18 cellular contexts compared by ENCODE assay signal in genomic region chr2:10655074-10655840, GRCh38. TPM values are rescaled to one million over a fixed set of nuclear protein-coding genes. Genes with fewer than 3 reads are reported as not detected.
A peak's percentile ranks its signal among the peaks of the same experiment; 100 is the strongest.
DNase-seq lines count a peak whose midpoint lies in the region; ATAC-seq and TF ChIP-seq lines count a peak whose summit lies in the region.
"Had no signal": no experiment of that assay in that cellular context is flagged by ENCODE, and none has a peak within 500 bp of the region (broad histone marks: within the 10 kb centered on the region; RNA-seq: fewer than 3 reads in every experiment).

No MANE protein-coding gene starts in this region.

- H3K27me3 ChIP-seq in HCT116 (ENCODE audit: insufficient read depth, low read length) (no peaks in the 10 kb centered on the region), mesenchymal stem cell (ENCODE audit: control insufficient read depth in 1 of 2, insufficient read depth in 1 of 2, low read length in 2 of 2) (no peaks in the 10 kb centered on the region)
- H3K27me3 ChIP-seq: adrenal gland, foreskin keratinocyte, upper lobe of right lung had no signal

- TF ChIP-seq RAD21 in HCT116 (IDR thresholded peaks at IDR 0.05; ENCODE audit: low read depth): no peak

- peak overlapping the region; percentile 83 for H2AK5ac ChIP-seq in mesenchymal stem cell (ENCODE audit: low read length, severe bottlenecking)

- H3K4me3 ChIP-seq in HCT116 (replicated peaks in 1 of 2; ENCODE audit: low read depth in 1 of 2, low read length in 2 of 2) (no peak overlapping the region), mesenchymal stem cell (ENCODE audit: insufficient read depth in 1 of 2, low read depth in 1 of 2, low read length in 2 of 2) (no peak overlapping the region)
- H3K4me3 ChIP-seq: adrenal gland, skin epidermis, upper lobe of right lung had no signal

- POLR2A ChIA-PET in activated CD4-positive, alpha-beta T cell treated with anti-CD3 and anti-CD28 coated beads for 36 hours (lab: Charles Lee): interaction anchor here (0.6 kb wide), 1 partner anchor 211 kb away, joined by 3 read pairs; no protein-coding TSS in a partner anchor
- POLR2A ChIA-PET in HCT116 (lab: Charles Lee): interaction anchor here (1.7 kb wide), 1 partner anchor 207 kb away, joined by 9 read pairs; the partner anchor contains the start of gene ODC1

- H3K27ac Mint-ChIP-seq in activated CD4-positive, alpha-beta T cell treated with anti-CD3 and anti-CD28 coated beads for 36 hours: peak overlapping the region; percentile 89
- peak overlapping the region; percentile 93 for H3K27ac Mint-ChIP-seq in activated naive CD8-positive, alpha-beta T cell
- H3K27ac Mint-ChIP-seq in CD14-positive monocyte: no peak overlapping the region
- H3K27ac Mint-ChIP-seq: stimulated activated naive B cell treated with anti-CD40 and anti-IgM and Interleukin-4, amounts not matched to agents 10 μg/mL and 1 μg/mL and 100 μg/mL, for 72 hours had no signal

- H3K36me3 Mint-ChIP-seq in activated CD4-positive, alpha-beta T cell treated with anti-CD3 and anti-CD28 coated beads for 36 hours (ENCODE audit: low read depth): peaks cover 62% of the 10 kb centered on the region
- H3K36me3 Mint-ChIP-seq in activated naive CD8-positive, alpha-beta T cell: peaks cover 18% of the 10 kb centered on the region
- peaks cover 87 to 91% of the 10 kb centered on the region in 2 donors for H3K36me3 Mint-ChIP-seq in CD14-positive monocyte

- H2BK5ac ChIP-seq in mesenchymal stem cell (ENCODE audit: low read depth, low read length, poor library complexity, severe bottlenecking): no peak overlapping the region

- no TSS peak for BruUV-seq in HCT116 (replicated peaks; lab: Mats Ljungman, UMichigan)

- CTCF ChIA-PET in activated CD4-positive, alpha-beta T cell treated with anti-CD3 and anti-CD28 coated beads for 36 hours (lab: Charles Lee): interaction anchor here (1.2 kb wide), 1 partner anchor 8 kb away, joined by 4 read pairs; no protein-coding TSS in a partner anchor
- CTCF ChIA-PET in HCT116 (lab: Charles Lee): interaction anchor here (1.0 kb wide), 1 partner anchor 205 kb away, joined by 3 read pairs; no protein-coding TSS in a partner anchor

- peaks cover 24% of the 10 kb centered on the region for H3K79me2 ChIP-seq in HCT116 (ENCODE audit: insufficient read depth, low read length)

- no peaks in the 10 kb centered on the region for H3K9me2 ChIP-seq in HCT116 (ENCODE audit: insufficient read depth)

- H3K4me2 ChIP-seq in HCT116 (ENCODE audit: low read length): peak overlapping the region; percentile 72
- no peak overlapping the region for H3K4me2 ChIP-seq in mesenchymal stem cell (ENCODE audit: low read length, poor library complexity, severe bottlenecking)

- no peak overlapping the region for H3K23ac ChIP-seq in mesenchymal stem cell (ENCODE audit: low read length in 2 of 2)

- H2BK120ac ChIP-seq in mesenchymal stem cell (ENCODE audit: low read depth, low read length): no peak overlapping the region

- peak; percentile 24 for ATAC-seq in activated CD4-positive, alpha-beta T cell treated with anti-CD3 and anti-CD28 coated beads for 36 hours
- no peak for ATAC-seq in HCT116
- ATAC-seq in HG03175 (IDR thresholded peaks at IDR 0.05; ENCODE audit: unreplicated experiment): no peak
- ATAC-seq: foreskin keratinocyte; stimulated activated naive B cell treated with anti-CD40 and anti-IgM and Interleukin-4, amounts not matched to agents 10 μg/mL and 1 μg/mL and 100 μg/mL, for 72 hours; upper lobe of right lung had no signal

- no peak overlapping the region for H4K91ac ChIP-seq in mesenchymal stem cell (ENCODE audit: low read length)

- H2BK12ac ChIP-seq in mesenchymal stem cell (ENCODE audit: low read length in 2 of 2): no peak overlapping the region

- peaks cover 20 to 39% of the 10 kb centered on the region in 2 experiments for H3K36me3 ChIP-seq in HCT116 (ENCODE audit: control insufficient read depth in 1 of 2, insufficient read depth in 2 of 2, low read length in 2 of 2)
- H3K36me3 ChIP-seq in mesenchymal stem cell (ENCODE audit: control insufficient read depth in 1 of 2, insufficient read depth in 2 of 2, low read depth in 1 of 2, low read length in 2 of 2): peaks cover 22 to 79% of the 10 kb centered on the region in 2 experiments

- H3K4me1 Mint-ChIP-seq in activated CD4-positive, alpha-beta T cell treated with anti-CD3 and anti-CD28 coated beads for 36 hours: peaks cover 50% of the 10 kb centered on the region
- H3K4me1 Mint-ChIP-seq in activated naive CD8-positive, alpha-beta T cell (ENCODE audit: low read depth): peaks cover 52% of the 10 kb centered on the region
- H3K4me1 Mint-ChIP-seq in CD14-positive monocyte: no peaks in the 10 kb centered on the region

- TF ChIP-seq POLR2A in HCT116 (IDR thresholded peaks at IDR 0.05; ENCODE audit: borderline replicate concordance, extremely low read depth, insufficient read depth, insufficient read length): no peak

- 95% methylated on average over 6 of the region's 7 CpGs for WGBS in mesenchymal stem cell

- H3K9ac ChIP-seq in HCT116 (ENCODE audit: low read length): 0 out of 2 replicates have a peak overlapping the region, but pooled peaks have one; percentile 6
- H3K9ac ChIP-seq in mesenchymal stem cell (ENCODE audit: low read length): no peak overlapping the region

- peak overlapping the region; percentile 37 for H3K4me3 Mint-ChIP-seq in activated CD4-positive, alpha-beta T cell treated with anti-CD3 and anti-CD28 coated beads for 36 hours
- peak overlapping the region; percentile 54 for H3K4me3 Mint-ChIP-seq in activated naive CD8-positive, alpha-beta T cell
- H3K4me3 Mint-ChIP-seq in CD14-positive monocyte: no peak overlapping the region
- H3K4me3 Mint-ChIP-seq: stimulated activated naive B cell treated with anti-CD40 and anti-IgM and Interleukin-4, amounts not matched to agents 10 μg/mL and 1 μg/mL and 100 μg/mL, for 72 hours had no signal

- DNase-seq in activated CD4-positive, alpha-beta T cell treated with anti-CD3 and anti-CD28 coated beads for 36 hours: peak; percentile 22
- no peak for DNase-seq in activated CD4-positive, alpha-beta T cell treated with anti-CD3 and anti-CD28 coated beads for 4 hours
- DNase-seq in HCT116 (ENCODE audit: low read depth, low spot score): no peak
- no peak for DNase-seq in mesenchymal stem cell
- no peak for DNase-seq in CD14-positive monocyte (ENCODE audit: low spot score)
- DNase-seq in stimulated activated CD4-positive, alpha-beta T cell treated with anti-CD3 and anti-CD28 coated beads, Interleukin-15, amount 100 ng/mL, for 24 hours: no peak
- DNase-seq: adrenal gland; DND-41; NCI-H187; NCI-H524; OCI-M1; posterior cingulate gyrus; stimulated activated naive B cell treated with anti-CD40 and anti-IgM and Interleukin-4, amounts not matched to agents 10 μg/mL and 1 μg/mL and 100 μg/mL, for 72 hours; upper lobe of right lung had no signal

- intact Hi-C loops in activated CD4-positive, alpha-beta T cell treated with anti-CD3 and anti-CD28 coated beads for 36 hours (cut with DNase I, micrococcal nuclease): loop anchor here (10.0 kb wide), 2 partner anchors 350 to 530 kb away; partner anchors contain the start of genes HPCAL1 (in 1 of the 2) and RRM2 (in 1 of the 2)
- intact Hi-C loops in HCT116 (cut with micrococcal nuclease) (no loop called here), CD14-positive monocyte (cut with micrococcal nuclease) (no loop called here)

- no peaks in the 10 kb centered on the region for H3K9me3 Mint-ChIP-seq in activated CD4-positive, alpha-beta T cell treated with anti-CD3 and anti-CD28 coated beads for 36 hours (ENCODE audit: low read depth)
- no peaks in the 10 kb centered on the region for H3K9me3 Mint-ChIP-seq in activated naive CD8-positive, alpha-beta T cell (ENCODE audit: low read depth)
- no peaks in the 10 kb centered on the region for H3K9me3 Mint-ChIP-seq in CD14-positive monocyte
- H3K9me3 Mint-ChIP-seq: stimulated activated naive B cell treated with anti-CD40 and anti-IgM and Interleukin-4, amounts not matched to agents 10 μg/mL and 1 μg/mL and 100 μg/mL, for 72 hours had no signal

- H2AFZ ChIP-seq in HCT116 (ENCODE audit: low read depth, low read length, poor library complexity, severe bottlenecking) (no peak overlapping the region), mesenchymal stem cell (ENCODE audit: low read depth, low read length) (no peak overlapping the region)

- H3K27ac ChIP-seq in HCT116 (ENCODE audit: low read depth, low read length) (peak overlapping the region; percentile 59; the same call in 1 of the 2 replicates), mesenchymal stem cell (ENCODE audit: low read length, poor library complexity, severe bottlenecking) (no peak overlapping the region)
- H3K27ac ChIP-seq: adrenal gland, foreskin keratinocyte, upper lobe of right lung had no signal

- RAD21 ChIA-PET in HCT116 (lab: Charles Lee; ENCODE audit: low non-redundant PET in 1 of 2, low total read pairs in 2 of 2, uncharacterized antibody in 2 of 2, unreplicated experiment in 2 of 2): no interaction called here

- no peak overlapping the region for H3K14ac ChIP-seq in mesenchymal stem cell (ENCODE audit: low read length in 2 of 2)

- no peaks in the 10 kb centered on the region for H3K9me3 ChIP-seq in HCT116 (ENCODE audit: control insufficient read depth in 1 of 2, insufficient read depth in 1 of 2, low read depth in 1 of 2, low read length in 2 of 2)
- no peaks in the 10 kb centered on the region for H3K9me3 ChIP-seq in mesenchymal stem cell (ENCODE audit: control insufficient read depth, low read length)
- H3K9me3 ChIP-seq: adrenal gland, upper lobe of right lung had no signal

- no peak for TF ChIP-seq CTCF in HCT116 (IDR thresholded peaks at IDR 0.05 in 2 of 3, conservative IDR thresholded peaks at IDR 0.05 in 1 of 3; ENCODE audit: borderline replicate concordance in 1 of 3, insufficient read depth in 1 of 3, low read depth in 2 of 3, low read length in 2 of 3)
- TF ChIP-seq CTCF in CD14-positive monocyte (IDR thresholded peaks at IDR 0.05): no peak

- no peaks in the 10 kb centered on the region for H3K27me3 Mint-ChIP-seq in activated CD4-positive, alpha-beta T cell treated with anti-CD3 and anti-CD28 coated beads for 36 hours
- no peaks in the 10 kb centered on the region for H3K27me3 Mint-ChIP-seq in activated naive CD8-positive, alpha-beta T cell
- no peaks in the 10 kb centered on the region for H3K27me3 Mint-ChIP-seq in CD14-positive monocyte (ENCODE audit: low read depth in 3 of 3)
- H3K27me3 Mint-ChIP-seq: stimulated activated naive B cell treated with anti-CD40 and anti-IgM and Interleukin-4, amounts not matched to agents 10 μg/mL and 1 μg/mL and 100 μg/mL, for 72 hours had no signal

- no peak overlapping the region for H4K8ac ChIP-seq in mesenchymal stem cell (ENCODE audit: low read length)

- H4K20me1 ChIP-seq in HCT116 (ENCODE audit: insufficient read depth): no peaks in the 10 kb centered on the region

- H3K4me1 ChIP-seq in HCT116 (ENCODE audit: control insufficient read depth in 1 of 2, insufficient read depth in 2 of 2, low read length in 2 of 2) (peaks cover 21 to 54% of the 10 kb centered on the region in 2 experiments), mesenchymal stem cell (ENCODE audit: control insufficient read depth, insufficient read depth, low read depth, low read length) (peaks cover 13% of the 10 kb centered on the region)
- H3K4me1 ChIP-seq: adrenal gland, upper lobe of right lung had no signal

- no peak overlapping the region for H2BK15ac ChIP-seq in mesenchymal stem cell (ENCODE audit: low read depth, poor library complexity, severe bottlenecking)

- H3K4ac ChIP-seq in mesenchymal stem cell (ENCODE audit: low read depth in 1 of 2, low read length in 2 of 2): no peak overlapping the region

- peaks cover 16% of the 10 kb centered on the region for H3K79me1 ChIP-seq in mesenchymal stem cell (replicated peaks; ENCODE audit: low read length, poor library complexity, severe bottlenecking)

- no peak overlapping the region for H3K18ac ChIP-seq in mesenchymal stem cell (ENCODE audit: low read depth in 1 of 2, low read length in 2 of 2)

RNA-seq across cellular contexts. Expression of gene NOL10, which starts 34.5 kb away (rescaled TPM):
- 10 to 100 TPM; 39.7 to 41.0 TPM for total RNA-seq in activated CD4-positive, alpha-beta T cell treated with anti-CD3 and anti-CD28 coated beads for 36 hours
- 35.0 TPM for total RNA-seq in HCT116 (2021; ENCODE audit: unreplicated experiment)
- 10.9 and 14.2 TPM in 2 replicates for polyA plus RNA-seq in HCT116 (2012)
- polyA plus RNA-seq in mesenchymal stem cell (2013, experiment 1 of 2): 16.1 TPM
- 15.1 TPM for polyA plus RNA-seq in mesenchymal stem cell (2013, experiment 2 of 2)
- 10 to 100 TPM in 1 of 2 donors, 1 to 10 TPM in 1; 9.9 to 12.8 TPM for polyA plus RNA-seq in CD14-positive monocyte

Comparison
In these comparisons a context has a peak if more than half of its experiments do, and no peak if none do; other contexts are left out.
1. H3K27ac Mint-ChIP-seq: peak in activated CD4-positive, alpha-beta T cell treated with anti-CD3 and anti-CD28 coated beads for 36 hours (single experiment) and activated naive CD8-positive, alpha-beta T cell (single experiment); none in CD14-positive monocyte (0 of 7).
2. H3K4me3 Mint-ChIP-seq: peak in activated CD4-positive, alpha-beta T cell treated with anti-CD3 and anti-CD28 coated beads for 36 hours (single experiment) and activated naive CD8-positive, alpha-beta T cell (single experiment); none in CD14-positive monocyte (0 of 2).
3. intact Hi-C loops: an anchor here in activated CD4-positive, alpha-beta T cell treated with anti-CD3 and anti-CD28 coated beads for 36 hours (10.0 kb wide); none called in HCT116 and CD14-positive monocyte.